ENCODE assay signal across 1 cellular context in the genomic region with DNA sequence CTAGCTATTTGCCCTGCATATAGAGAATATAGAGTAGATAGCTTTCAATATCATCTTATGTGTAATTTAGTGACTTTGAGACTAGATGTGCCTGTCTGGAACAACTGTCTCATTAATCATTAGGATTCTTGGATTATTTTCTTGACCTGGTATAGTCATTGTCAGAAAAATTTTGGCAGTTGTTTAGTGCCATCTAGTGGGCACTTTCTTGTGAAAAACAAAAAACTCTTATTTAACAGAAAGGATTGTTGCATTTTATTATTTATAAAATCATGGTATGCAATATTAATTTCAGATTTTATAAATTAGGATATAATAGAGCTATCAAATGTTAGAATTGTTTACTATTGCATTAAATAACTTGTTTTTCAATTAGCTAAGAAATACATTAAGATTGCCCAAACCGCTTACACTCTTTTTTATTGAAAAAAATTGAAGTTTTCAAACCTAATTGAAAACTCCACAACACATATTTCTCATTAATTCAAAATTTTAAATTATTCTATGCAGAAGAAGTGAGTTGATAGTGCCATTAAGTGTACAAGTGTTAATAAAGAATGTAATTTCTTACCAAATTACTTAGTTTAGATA.
TF ChIP-seq lines count a peak whose summit lies in the region.

No MANE protein-coding gene starts in this region.

TF ChIP-seq in K562, 482 proteins besides CTCF, POLR2A, EP300 and RAD21 (continued from another document):
- TF ChIP-seq DEAF1 (CRISPR knock-in tag; IDR thresholded peaks at IDR 0.05) (peak; percentile 51), NR4A1 (CRISPR knock-in tag; IDR thresholded peaks at IDR 0.05) (no peak), NR4A1 (tag; IDR thresholded peaks at IDR 0.05) (no peak)
